13 cellular contexts compared by ENCODE assay signal in genomic region chr13:37442996-37443395, GRCh38.
"Had no signal": no experiment of that assay in that cellular context is flagged by ENCODE, and none has a peak within 500 bp of the region (broad histone marks: within the 10 kb centered on the region; RNA-seq: fewer than 3 reads in every experiment).

No MANE protein-coding gene starts in this region.

- H3K4me1 Mint-ChIP-seq: activated CD8-positive, alpha-beta memory T cell treated with anti-CD3 and anti-CD28 coated beads, Interleukin-2, amount 10 ng/mL, durations not matched to agents 7 days and 5 days had no signal

- H3K4me3 Mint-ChIP-seq: activated CD4-positive, alpha-beta memory T cell treated with anti-CD3 and anti-CD28 coated beads for 36 hours; activated CD8-positive, alpha-beta memory T cell treated with anti-CD3 and anti-CD28 coated beads, Interleukin-2, amount 10 ng/mL, durations not matched to agents 7 days and 5 days; activated naive CD4-positive, alpha-beta T cell treated with anti-CD3 and anti-CD28 coated beads for 36 hours; nephron had no signal

- ATAC-seq: activated CD8-positive, alpha-beta memory T cell treated with anti-CD3 and anti-CD28 coated beads, Interleukin-2, amount 10 ng/mL, durations not matched to agents 7 days and 5 days; psoas muscle; sciatic nerve had no signal

- H3K4me3 ChIP-seq: psoas muscle, stomach had no signal

- H3K36me3 Mint-ChIP-seq: activated CD4-positive, alpha-beta memory T cell treated with anti-CD3 and anti-CD28 coated beads for 36 hours; activated CD8-positive, alpha-beta memory T cell treated with anti-CD3 and anti-CD28 coated beads, Interleukin-2, amount 10 ng/mL, durations not matched to agents 7 days and 5 days had no signal

- DNase-seq: activated CD4-positive, alpha-beta memory T cell treated with anti-CD3 and anti-CD28 coated beads for 36 hours; activated CD8-positive, alpha-beta memory T cell treated with anti-CD3 and anti-CD28 coated beads, Interleukin-2, amount 10 ng/mL, durations not matched to agents 7 days and 5 days; activated naive CD4-positive, alpha-beta T cell treated with anti-CD3 and anti-CD28 coated beads for 36 hours; activated T-cell treated with anti-CD3 and anti-CD28 coated beads, Interleukin-2, amount 50 U/mL, for 1 hour; erythroblast; mesendoderm; nucleus accumbens; psoas muscle; stimulated activated CD4-positive, alpha-beta T cell treated with anti-CD3 and anti-CD28 coated beads, Interleukin-1b, Interleukin-23, amount 100 ng/mL, for 48 hours; stomach had no signal

- H3K27ac Mint-ChIP-seq: activated CD4-positive, alpha-beta memory T cell treated with anti-CD3 and anti-CD28 coated beads for 36 hours; activated CD8-positive, alpha-beta memory T cell treated with anti-CD3 and anti-CD28 coated beads, Interleukin-2, amount 10 ng/mL, durations not matched to agents 7 days and 5 days; activated naive CD4-positive, alpha-beta T cell treated with anti-CD3 and anti-CD28 coated beads for 36 hours; activated T-helper 2 cell treated with anti-CD3 and anti-CD28 coated beads, Interferon-gamma antibody, Interleukin-2, Interleukin-4, amounts not matched to agents 10 μg/mL and 5 μg/mL and 100 μg/mL, durations not matched to agents 14 hours and 24 hours and 36 hours; nephron had no signal

- H3K27me3 Mint-ChIP-seq: activated CD4-positive, alpha-beta memory T cell treated with anti-CD3 and anti-CD28 coated beads for 36 hours; activated CD8-positive, alpha-beta memory T cell treated with anti-CD3 and anti-CD28 coated beads, Interleukin-2, amount 10 ng/mL, durations not matched to agents 7 days and 5 days had no signal
